ENCODE assay signal across 12 cellular contexts in the genomic region with DNA sequence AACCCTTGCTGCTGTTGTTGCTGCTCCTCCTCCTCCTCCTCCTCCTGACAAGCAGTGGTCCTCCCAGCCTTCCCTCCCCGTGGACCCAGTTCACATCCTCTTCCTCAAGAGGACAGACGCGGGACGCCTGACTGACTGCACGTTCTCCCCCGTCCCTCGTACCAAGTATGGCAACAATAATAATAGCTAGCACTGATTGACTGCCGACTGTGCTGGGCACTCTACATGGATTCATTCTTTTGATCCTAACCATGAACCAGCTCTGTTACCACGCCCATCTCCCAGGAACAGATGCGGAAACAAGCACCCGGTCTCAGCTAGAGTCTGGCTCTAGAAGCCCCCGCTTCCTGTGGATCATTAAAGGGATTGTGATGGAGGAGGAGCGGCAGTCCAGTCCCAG.
DNase-seq lines count a peak whose midpoint lies in the region; ATAC-seq and TF ChIP-seq lines count a peak whose summit lies in the region.
"Had no signal": no experiment of that assay in that cellular context is flagged by ENCODE, and none has a peak within 500 bp of the region (broad histone marks: within the 10 kb centered on the region; RNA-seq: fewer than 3 reads in every experiment).

No MANE protein-coding gene starts in this region.

- H3K36me3 Mint-ChIP-seq in activated T-helper 17 cell treated with anti-CD3 and anti-CD28 coated beads, Interleukin-2, amount 50 U/mL, for 72 hours (ENCODE audit: low read depth), result no peaks in the 10 kb centered on the region
- H3K36me3 Mint-ChIP-seq: activated naive CD4-positive, alpha-beta T cell treated with anti-CD3 and anti-CD28 coated beads, Interleukin-2, amount 10 ng/mL, durations not matched to agents 7 days and 5 days; natural killer cell had no signal

- no peaks in the 10 kb centered on the region for H3K9me3 Mint-ChIP-seq in activated T-helper 17 cell treated with anti-CD3 and anti-CD28 coated beads, Interleukin-2, amount 50 U/mL, for 72 hours
- H3K9me3 Mint-ChIP-seq: activated naive CD4-positive, alpha-beta T cell treated with anti-CD3 and anti-CD28 coated beads, Interleukin-2, amount 10 ng/mL, durations not matched to agents 7 days and 5 days; natural killer cell had no signal

- no peaks in the 10 kb centered on the region for H3K27me3 ChIP-seq in BLaER1 treated with 17β-estradiol and CSF1 and Interleukin-3, amounts not matched to agents 10 nM and 100 nM
- H3K27me3 ChIP-seq in ascending aorta, result no peaks in the 10 kb centered on the region
- no peaks in the 10 kb centered on the region for H3K27me3 ChIP-seq in iPS-18a (ENCODE audit: control insufficient read depth, insufficient read depth, low read length)
- H3K27me3 ChIP-seq in sigmoid colon, result no peaks in the 10 kb centered on the region

- H3K27me3 Mint-ChIP-seq in activated T-helper 17 cell treated with anti-CD3 and anti-CD28 coated beads, Interleukin-2, amount 50 U/mL, for 72 hours, result peaks cover 3% of the 10 kb centered on the region

- DNase-seq in ascending aorta (ENCODE audit: low spot score in 2 of 2) (no peak), sigmoid colon (peak; percentile 78), C1 segment of cervical spinal cord (lab: John Stamatoyannopoulos, UW) (no peak), HT-29 (ENCODE audit: low spot score) (no peak), SKM-1 (lab: John Stamatoyannopoulos, UW; ENCODE audit: unreplicated experiment) (no peak)
- DNase-seq: activated naive CD4-positive, alpha-beta T cell treated with anti-CD3 and anti-CD28 coated beads, Interleukin-2, amount 10 ng/mL, durations not matched to agents 7 days and 5 days; natural killer cell; NCI-H526 treated with DMSO at 0.1 percent for 48 hours; stimulated activated CD4-positive, alpha-beta T cell treated with anti-CD3 and anti-CD28 coated beads, Interleukin-15, amount 100 ng/mL, for 24 hours had no signal

- no peaks in the 10 kb centered on the region for H3K36me3 ChIP-seq in BLaER1 treated with 17β-estradiol and CSF1 and Interleukin-3, amounts not matched to agents 10 nM and 100 nM
- H3K36me3 ChIP-seq in ascending aorta (no peaks in the 10 kb centered on the region), iPS-18a (ENCODE audit: control insufficient read depth, low read depth, low read length) (no peaks in the 10 kb centered on the region), sigmoid colon (no peaks in the 10 kb centered on the region)

- no peak overlapping the region for H3K27ac Mint-ChIP-seq in activated T-helper 17 cell treated with anti-CD3 and anti-CD28 coated beads, Interleukin-2, amount 50 U/mL, for 72 hours
- H3K27ac Mint-ChIP-seq: activated naive CD4-positive, alpha-beta T cell treated with anti-CD3 and anti-CD28 coated beads, Interleukin-2, amount 10 ng/mL, durations not matched to agents 7 days and 5 days; natural killer cell had no signal

- H3K4me2 ChIP-seq in BLaER1 treated with 17β-estradiol and CSF1 and Interleukin-3, amounts not matched to agents 10 nM and 100 nM, result peak overlapping the region; percentile 0 to 62 (median 32); a peak in 14 of 22 replicates

- no peak for ATAC-seq in activated T-helper 17 cell treated with anti-CD3 and anti-CD28 coated beads, Interleukin-2, amount 50 U/mL, for 72 hours (replicated peaks)
- ATAC-seq: natural killer cell had no signal

- H4K20me1 ChIP-seq in BLaER1 treated with 17β-estradiol and CSF1 and Interleukin-3, amounts not matched to agents 10 nM and 100 nM, result no peaks in the 10 kb centered on the region

- TF ChIP-seq POLR2A in sigmoid colon (IDR thresholded peaks at IDR 0.05), result peak; percentile 33 to 43

- no peak for TF ChIP-seq EP300 in sigmoid colon (IDR thresholded peaks at IDR 0.05)

- peaks cover 4% of the 10 kb centered on the region for H3K4me1 Mint-ChIP-seq in activated T-helper 17 cell treated with anti-CD3 and anti-CD28 coated beads, Interleukin-2, amount 50 U/mL, for 72 hours
- H3K4me1 Mint-ChIP-seq: activated naive CD4-positive, alpha-beta T cell treated with anti-CD3 and anti-CD28 coated beads, Interleukin-2, amount 10 ng/mL, durations not matched to agents 7 days and 5 days; natural killer cell had no signal

- H3K4me3 ChIP-seq in BLaER1 treated with 17β-estradiol and CSF1 and Interleukin-3, amounts not matched to agents 10 nM and 100 nM, result no peak overlapping the region
- H3K4me3 ChIP-seq in ascending aorta, result no peak overlapping the region
- no peak overlapping the region for H3K4me3 ChIP-seq in iPS-18a (ENCODE audit: low read length)
- H3K4me3 ChIP-seq in sigmoid colon, result peak overlapping the region; percentile 23 to 46 (median 44)

- peaks cover 6 to 19% (median 11%) of the 10 kb centered on the region in 11 experiments; a peak in 18 of 22 replicates for H3K9me3 ChIP-seq in BLaER1 treated with 17β-estradiol and CSF1 and Interleukin-3, amounts not matched to agents 10 nM and 100 nM (replicated peaks in 1 of 11)
- H3K9me3 ChIP-seq in ascending aorta (no peaks in the 10 kb centered on the region), iPS-18a (ENCODE audit: control insufficient read depth, low read depth, low read length) (no peaks in the 10 kb centered on the region), sigmoid colon (no peaks in the 10 kb centered on the region)

- TF ChIP-seq CTCF in ascending aorta (IDR thresholded peaks at IDR 0.05) (no peak), sigmoid colon (IDR thresholded peaks at IDR 0.05) (no peak)

- H3K4me3 Mint-ChIP-seq in activated T-helper 17 cell treated with anti-CD3 and anti-CD28 coated beads, Interleukin-2, amount 50 U/mL, for 72 hours, result no peak overlapping the region
- H3K4me3 Mint-ChIP-seq: activated naive CD4-positive, alpha-beta T cell treated with anti-CD3 and anti-CD28 coated beads, Interleukin-2, amount 10 ng/mL, durations not matched to agents 7 days and 5 days; natural killer cell had no signal

- H3K9ac ChIP-seq in BLaER1 treated with 17β-estradiol and CSF1 and Interleukin-3, amounts not matched to agents 10 nM and 100 nM, result no peak overlapping the region
- H3K9ac ChIP-seq in iPS-18a (ENCODE audit: low read length), result no peak overlapping the region

- WGBS in sigmoid colon, 2 donors, result 72 to 81% methylated on average over 13 of the region's 13 CpGs

- no peak overlapping the region for H3K27ac ChIP-seq in BLaER1 treated with 17β-estradiol and CSF1 and Interleukin-3, amounts not matched to agents 10 nM and 100 nM
- peak overlapping the region; percentile 76 to 78 for H3K27ac ChIP-seq in ascending aorta
- peak overlapping the region; percentile 4 for H3K27ac ChIP-seq in iPS-18a (ENCODE audit: low read length)
- peak overlapping the region in 3 of 4 donors; percentile 90 to 92 (median 91) for H3K27ac ChIP-seq in sigmoid colon

- intact Hi-C loops in ascending aorta (cut with DNase I) (loop anchor here (5.0 kb wide), 1 partner anchor 77 kb away; a partner anchor contains a TSS), sigmoid colon (cut with DNase I) (loop anchor here (5.0 kb wide), 1 partner anchor 57 kb away; no protein-coding TSS in a partner anchor)

- peaks cover 14 to 51% (median 39%) of the 10 kb centered on the region in 10 experiments; a peak in 19 of 20 replicates for H3K4me1 ChIP-seq in BLaER1 treated with 17β-estradiol and CSF1 and Interleukin-3, amounts not matched to agents 10 nM and 100 nM
- H3K4me1 ChIP-seq in ascending aorta (peaks cover 0 to 10% of the 10 kb centered on the region in 2 donors), iPS-18a (ENCODE audit: control insufficient read depth, low read depth, low read length) (peaks cover 14% of the 10 kb centered on the region), sigmoid colon (peaks cover 6 to 54% (median 50%) of the 10 kb centered on the region in 4 donors)

Comparison
In these comparisons a context has a peak if more than half of its experiments do, and no peak if none do; other contexts are left out.
1. H3K27ac ChIP-seq: peak in ascending aorta (2 of 2), iPS-18a (single experiment) and sigmoid colon (3 of 4); none in BLaER1 treated with 17β-estradiol and CSF1 and Interleukin-3, amounts not matched to agents 10 nM and 100 nM (0 of 11).
2. H3K4me3 ChIP-seq: peak in sigmoid colon (4 of 4); none in BLaER1 treated with 17β-estradiol and CSF1 and Interleukin-3, amounts not matched to agents 10 nM and 100 nM (0 of 10), ascending aorta (0 of 2) and iPS-18a (single experiment).